ENCODE assay signal across 22 cellular contexts in the genomic region with DNA sequence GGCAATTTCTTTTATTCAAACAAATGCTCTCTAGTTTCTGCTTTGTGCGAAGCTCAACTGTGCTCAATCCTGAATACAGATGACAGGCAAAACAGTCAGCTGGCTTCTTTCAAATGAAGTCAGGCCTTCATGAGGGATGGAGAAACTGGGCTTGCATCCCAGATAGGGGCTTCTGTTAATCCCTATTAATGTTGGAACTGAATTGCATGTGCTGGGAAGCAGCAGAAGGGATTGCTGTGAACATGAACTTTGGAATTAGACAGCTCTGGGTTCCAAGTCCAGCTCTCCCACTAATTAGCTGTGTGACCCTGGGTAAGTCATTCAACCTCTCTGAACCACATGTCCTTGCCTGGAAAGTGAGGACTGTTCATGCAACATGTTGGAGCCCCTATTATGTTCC. TPM values are rescaled to one million over a fixed set of nuclear protein-coding genes. Genes with fewer than 3 reads are reported as not detected.
DNase-seq lines count a peak whose midpoint lies in the region; ATAC-seq, FAIRE-seq and TF ChIP-seq lines count a peak whose summit lies in the region.
"Had no signal": no experiment of that assay in that cellular context is flagged by ENCODE, and none has a peak within 500 bp of the region (broad histone marks: within the 10 kb centered on the region; RNA-seq: fewer than 3 reads in every experiment).

No MANE protein-coding gene starts in this region.

- no peak for TF ChIP-seq POLR2A in stomach (IDR thresholded peaks at IDR 0.05)

- intact Hi-C loops in dorsolateral prefrontal cortex (cut with DNase I): no loop called here
- intact Hi-C loops in kidney (cut with DNase I): no loop called here
- intact Hi-C loops in stomach (cut with DNase I; ENCODE audit: low total_unique reads): no loop called here

- peak overlapping the region in 30 of 59 donors; percentile 2 to 73 (median 40) for H3K27ac ChIP-seq in dorsolateral prefrontal cortex
- no peak overlapping the region for H3K27ac ChIP-seq in kidney (ENCODE audit: low read depth in 2 of 2, low read length in 2 of 2)
- H3K27ac ChIP-seq in stomach: peak overlapping the region in 4 of 5 donors; percentile 20 to 79 (median 49)
- H3K27ac ChIP-seq: BLaER1 treated with 17β-estradiol and CSF1 and Interleukin-3, amounts not matched to agents 10 nM and 100 nM; thyroid gland had no signal

- H3K36me3 Mint-ChIP-seq in natural killer cell treated with Interleukin-12 subunit alpha and Interleukin-12 subunit beta and Interleukin-15 and Interleukin-18, amount 100 ng/mL, for 72 hours: no peaks in the 10 kb centered on the region
- H3K36me3 Mint-ChIP-seq: naive B cell had no signal

- no peak overlapping the region for H3K4me3 ChIP-seq in dorsolateral prefrontal cortex
- H3K4me3 ChIP-seq in kidney (ENCODE audit: low read length in 2 of 2): no peak overlapping the region
- H3K4me3 ChIP-seq in stomach: no peak overlapping the region
- H3K4me3 ChIP-seq: BLaER1 treated with 17β-estradiol and CSF1 and Interleukin-3, amounts not matched to agents 10 nM and 100 nM; GM12878; thyroid gland had no signal

- no peaks in the 10 kb centered on the region for H3K27me3 ChIP-seq in dorsolateral prefrontal cortex
- no peaks in the 10 kb centered on the region for H3K27me3 ChIP-seq in stomach
- H3K27me3 ChIP-seq: BLaER1 treated with 17β-estradiol and CSF1 and Interleukin-3, amounts not matched to agents 10 nM and 100 nM; thyroid gland had no signal

- H3K9me3 ChIP-seq in kidney (ENCODE audit: control insufficient read depth in 1 of 2, low read length in 2 of 2) (peaks cover 0 to 2% of the 10 kb centered on the region in 2 donors), stomach (no peaks in the 10 kb centered on the region)
- H3K9me3 ChIP-seq: thyroid gland had no signal

- H3K9me3 Mint-ChIP-seq in natural killer cell treated with Interleukin-12 subunit alpha and Interleukin-12 subunit beta and Interleukin-15 and Interleukin-18, amount 100 ng/mL, for 72 hours: no peaks in the 10 kb centered on the region
- H3K9me3 Mint-ChIP-seq: effector memory CD8-positive, alpha-beta T cell had no signal

- 52 to 87% (median 75%) methylated on average over 1 of the region's 1 CpG for WGBS in stomach, 5 donors

- no peak for TF ChIP-seq EP300 in stomach (IDR thresholded peaks at IDR 0.05)

- no peak for ATAC-seq in GM21576 (IDR thresholded peaks at IDR 0.05; ENCODE audit: unreplicated experiment)
- ATAC-seq in natural killer cell treated with Interleukin-12 subunit alpha and Interleukin-12 subunit beta and Interleukin-15 and Interleukin-18, amount 100 ng/mL, for 72 hours: no peak
- ATAC-seq: effector memory CD8-positive, alpha-beta T cell; GM12878; left lobe of liver had no signal

- H3K4me3 Mint-ChIP-seq in natural killer cell treated with Interleukin-12 subunit alpha and Interleukin-12 subunit beta and Interleukin-15 and Interleukin-18, amount 100 ng/mL, for 72 hours: no peak overlapping the region
- H3K4me3 Mint-ChIP-seq: effector memory CD8-positive, alpha-beta T cell; naive B cell had no signal

- DNase-seq in NCI-H2171 treated with DMSO at 0.1 percent for 48 hours (lab: John Stamatoyannopoulos, UW) (peak; percentile 60), NCI-H2171 (lab: John Stamatoyannopoulos, UW) (no peak), dorsolateral prefrontal cortex (peak in 1 of 10 donors; percentile 5), kidney (peak; percentile 1), stomach (no peak), NCI-H1436 treated with DMSO at 0.1 percent for 48 hours (lab: John Stamatoyannopoulos, UW) (no peak)
- no peak for DNase-seq in natural killer cell treated with Interleukin-12 subunit alpha and Interleukin-12 subunit beta and Interleukin-15 and Interleukin-18, amount 100 ng/mL, for 72 hours (ENCODE audit: low spot score)
- DNase-seq: activated CD4-positive, alpha-beta T cell treated with anti-CD3 and anti-CD28 coated beads, Interleukin-2, amount 50 U/mL, for 1 hour; effector memory CD8-positive, alpha-beta T cell; GDM1; KBM-7; MV-4-11; naive B cell; NCI-H2029 treated with DMSO at 0.1 percent for 48 hours; NCI-H748 treated with DMSO at 0.1 percent for 48 hours; stimulated activated CD4-positive, alpha-beta T cell treated with anti-CD3 and anti-CD28 coated beads, Interleukin-12 subunit alpha, Interleukin-12 subunit beta, amount 100 ng/mL, for 4 hours; thyroid gland had no signal

- H3K4me1 ChIP-seq in kidney (ENCODE audit: control insufficient read depth in 1 of 2, insufficient read depth in 1 of 2, low read depth in 1 of 2, low read length in 2 of 2) (peaks cover 0 to 12% of the 10 kb centered on the region in 2 donors), stomach (peaks cover 0 to 25% (median 11%) of the 10 kb centered on the region in 4 donors)

- no peaks in the 10 kb centered on the region for H3K27me3 Mint-ChIP-seq in natural killer cell treated with Interleukin-12 subunit alpha and Interleukin-12 subunit beta and Interleukin-15 and Interleukin-18, amount 100 ng/mL, for 72 hours
- H3K27me3 Mint-ChIP-seq: naive B cell had no signal

- no peak for FAIRE-seq in kidney (lab: Jason Lieb, UNC)
- FAIRE-seq: GM12878, RCC 7860 had no signal

- H3K9ac ChIP-seq in kidney (ENCODE audit: low read length in 2 of 2): no peak overlapping the region
- H3K9ac ChIP-seq: BLaER1 treated with 17β-estradiol and CSF1 and Interleukin-3, amounts not matched to agents 10 nM and 100 nM had no signal

- H3K27ac Mint-ChIP-seq in natural killer cell treated with Interleukin-12 subunit alpha and Interleukin-12 subunit beta and Interleukin-15 and Interleukin-18, amount 100 ng/mL, for 72 hours: no peak overlapping the region
- H3K27ac Mint-ChIP-seq: effector memory CD8-positive, alpha-beta T cell had no signal

- H3K4me1 Mint-ChIP-seq in natural killer cell treated with Interleukin-12 subunit alpha and Interleukin-12 subunit beta and Interleukin-15 and Interleukin-18, amount 100 ng/mL, for 72 hours (ENCODE audit: low read depth in 2 of 2): no peaks in the 10 kb centered on the region

- H3K36me3 ChIP-seq in kidney (ENCODE audit: control insufficient read depth in 1 of 2, insufficient read depth in 2 of 2, low read length in 2 of 2) (no peaks in the 10 kb centered on the region), stomach (no peaks in the 10 kb centered on the region)
- H3K36me3 ChIP-seq: BLaER1 treated with 17β-estradiol and CSF1 and Interleukin-3, amounts not matched to agents 10 nM and 100 nM; thyroid gland had no signal

- TF ChIP-seq CTCF in dorsolateral prefrontal cortex (IDR thresholded peaks at IDR 0.05 in 54 of 56, conservative IDR thresholded peaks at IDR 0.05 in 2 of 56; ENCODE audit: low read depth in 1 of 56, partially characterized antibody in 56 of 56) (no peak), kidney (IDR thresholded peaks at IDR 0.05; ENCODE audit: borderline replicate concordance, extremely low read depth, insufficient read depth) (no peak), stomach (IDR thresholded peaks at IDR 0.05) (no peak)

RNA-seq across cellular contexts. Expression of a gene that starts 21.1 kb away (rescaled TPM):
- total RNA-seq in dorsolateral prefrontal cortex: 100 to 1,000 TPM in 112 of 120 experiments, 10 to 100 TPM in 8; 87.2 to 202 (median 122) TPM
- total RNA-seq in kidney: 104 TPM
- polyA plus RNA-seq in kidney (ENCODE audit: insufficient read depth, low read depth, low replicate concordance): 16.6 TPM
- total RNA-seq in stomach: 100 to 1,000 TPM; 143 to 392 (median 188) TPM
- 10 to 100 TPM; 27.4 to 45.4 (median 44.1) TPM for polyA plus RNA-seq in stomach
- total RNA-seq in natural killer cell treated with Interleukin-12 subunit alpha and Interleukin-12 subunit beta and Interleukin-15 and Interleukin-18, amount 100 ng/mL, for 72 hours: 10 to 100 TPM; 68.9 to 69.5 TPM

Comparison
In these comparisons a context has a peak if more than half of its experiments do, and no peak if none do; other contexts are left out.
1. DNase-seq: peak in NCI-H2171 treated with DMSO at 0.1 percent for 48 hours (single experiment) and kidney (single experiment); none in NCI-H2171 (single experiment), stomach (single experiment), NCI-H1436 treated with DMSO at 0.1 percent for 48 hours (single experiment) and natural killer cell treated with Interleukin-12 subunit alpha and Interleukin-12 subunit beta and Interleukin-15 and Interleukin-18, amount 100 ng/mL, for 72 hours (single experiment).
2. H3K27ac ChIP-seq: peak in dorsolateral prefrontal cortex (30 of 59) and stomach (4 of 5); none in kidney (0 of 2).